8 cellular contexts compared by ENCODE assay signal in genomic region chr6:37962481-37963077, GRCh38.
DNase-seq lines count a peak whose midpoint lies in the region; ATAC-seq and TF ChIP-seq lines count a peak whose summit lies in the region.
"Not testable (repeated sequence)": the region's sequence is repeated elsewhere in the genome, so short reads cannot be mapped to it uniquely, and the experiment has no call there.

No MANE protein-coding gene starts in this region.

- H3K4me1 Mint-ChIP-seq in activated CD4-positive, alpha-beta T cell treated with anti-CD3 and anti-CD28 coated beads, Interleukin-2, amount 10 ng/mL, durations not matched to agents 24 days and 14 days: not testable (repeated sequence)
- H3K4me1 Mint-ChIP-seq in MCF 10A (ENCODE audit: insufficient read depth, unreplicated experiment): peaks cover 19% of the 10 kb centered on the region
- peaks cover 23 to 77% (median 68%) of the 10 kb centered on the region in 7 donors for H3K4me1 Mint-ChIP-seq in naive thymus-derived CD4-positive, alpha-beta T cell

- not testable (repeated sequence) for TF ChIP-seq CTCF in MCF 10A (IDR thresholded peaks at IDR 0.05; ENCODE audit: unreplicated experiment); testis (IDR thresholded peaks at IDR 0.05)

- BruUV-seq in MCF 10A (replicated peaks; lab: Mats Ljungman, UMichigan): not testable (repeated sequence)

- not testable (repeated sequence) for H3K9me3 ChIP-seq in naive thymus-derived CD4-positive, alpha-beta T cell (ENCODE audit: control insufficient read depth in 2 of 3, low read length in 3 of 3); testis

- peaks cover 20% of the 10 kb centered on the region for H3K36me3 Mint-ChIP-seq in activated CD4-positive, alpha-beta T cell treated with anti-CD3 and anti-CD28 coated beads, Interleukin-2, amount 10 ng/mL, durations not matched to agents 24 days and 14 days (ENCODE audit: low read depth)
- not testable (repeated sequence) for H3K36me3 Mint-ChIP-seq in MCF 10A (ENCODE audit: insufficient read depth, unreplicated experiment)
- H3K36me3 Mint-ChIP-seq in naive thymus-derived CD4-positive, alpha-beta T cell: peaks cover 0 to 47% (median 31%) of the 10 kb centered on the region in 5 donors

- H3K36me3 ChIP-seq in naive thymus-derived CD4-positive, alpha-beta T cell (ENCODE audit: control insufficient read depth in 2 of 3, insufficient read depth in 3 of 3, low read length in 3 of 3); testis (ENCODE audit: low read depth, missing control alignments): not testable (repeated sequence)

- ATAC-seq in naive thymus-derived CD4-positive, alpha-beta T cell: not testable (repeated sequence)

- POLR2A ChIA-PET in MCF 10A (lab: Yijun Ruan, JAX): not testable (repeated sequence)
- POLR2A ChIA-PET in naive thymus-derived CD4-positive, alpha-beta T cell (lab: Charles Lee): interaction anchor here (1.0 kb wide), 1 partner anchor 81 kb away, joined by 3 read pairs; no protein-coding TSS in a partner anchor

- CTCF ChIA-PET in MCF 10A (lab: Yijun Ruan, JAX): interaction anchor here (0.9 to 1.0 kb wide), 2 partner anchors 103 to 171 kb away, joined by 3 to 5 read pairs; no protein-coding TSS in a partner anchor
- CTCF ChIA-PET in naive thymus-derived CD4-positive, alpha-beta T cell (lab: Charles Lee): not testable (repeated sequence)

- not testable (repeated sequence) for H3K4me3 ChIP-seq in Jurkat, Clone E6-1 (ENCODE audit: low read length); naive thymus-derived CD4-positive, alpha-beta T cell (ENCODE audit: low read length); testis

- not testable (repeated sequence) for H3K9me3 Mint-ChIP-seq in activated CD4-positive, alpha-beta T cell treated with anti-CD3 and anti-CD28 coated beads, Interleukin-2, amount 10 ng/mL, durations not matched to agents 24 days and 14 days
- peaks cover 10% of the 10 kb centered on the region for H3K9me3 Mint-ChIP-seq in MCF 10A (ENCODE audit: unreplicated experiment)
- peaks cover 0 to 24% (median 6%) of the 10 kb centered on the region in 11 donors for H3K9me3 Mint-ChIP-seq in naive thymus-derived CD4-positive, alpha-beta T cell

- intact Hi-C loops in activated CD4-positive, alpha-beta T cell treated with anti-CD3 and anti-CD28 coated beads, Interleukin-2, amount 10 ng/mL, durations not matched to agents 24 days and 14 days (cut with micrococcal nuclease); MCF 10A (cut with micrococcal nuclease); naive thymus-derived CD4-positive, alpha-beta T cell (cut with micrococcal nuclease); testis (cut with DNase I; ENCODE audit: low total_unique reads): not testable (repeated sequence)

- not testable (repeated sequence) for H3K27me3 ChIP-seq in naive thymus-derived CD4-positive, alpha-beta T cell (ENCODE audit: control insufficient read depth in 2 of 2, insufficient read depth in 2 of 2, low read length in 2 of 2); testis

- not testable (repeated sequence) for H3K4me1 ChIP-seq in naive thymus-derived CD4-positive, alpha-beta T cell (ENCODE audit: control insufficient read depth in 2 of 2, insufficient read depth in 2 of 2, low read length in 2 of 2); testis

- 84 to 86% methylated on average over 16 to 17 of the region's 17 CpGs for WGBS in testis, 2 donors

- not testable (repeated sequence) for H3K27ac ChIP-seq in naive thymus-derived CD4-positive, alpha-beta T cell (ENCODE audit: low read depth, low read length); testis

- peak; percentile 85 for DNase-seq in Jurkat, Clone E6-1 (ENCODE audit: low read depth, low spot score)
- peak; percentile 64 for DNase-seq in activated CD4-positive, alpha-beta T cell treated with anti-CD3 and anti-CD28 coated beads, Interleukin-2, amount 10 ng/mL, durations not matched to agents 24 days and 14 days
- peak; percentile 36 for DNase-seq in activated CD8-positive, alpha-beta memory T cell treated with anti-CD3 and anti-CD28 coated beads, Interleukin-2, amount 50 U/mL, for 4 hours
- DNase-seq in activated gamma-delta T cell treated with anti-CD3 and anti-CD28 coated beads, Interleukin-2, amount 50 U/mL, for 16 hours (ENCODE audit: low read depth): peak; percentile 11
- not testable (repeated sequence) for DNase-seq in MCF 10A (ENCODE audit: unreplicated experiment)
- peak in 7 of 9 donors; percentile 5 to 41 (median 25) for DNase-seq in naive thymus-derived CD4-positive, alpha-beta T cell
- peak; percentile 3 for DNase-seq in stimulated activated CD8-positive, alpha-beta memory T cell treated with anti-CD3 and anti-CD28 coated beads, Interleukin-4, amount 100 ng/mL, for 24 hours (ENCODE audit: low read depth)
- peak; percentile 48 for DNase-seq in testis

- not testable (repeated sequence) for H3K4me3 Mint-ChIP-seq in activated CD4-positive, alpha-beta T cell treated with anti-CD3 and anti-CD28 coated beads, Interleukin-2, amount 10 ng/mL, durations not matched to agents 24 days and 14 days; MCF 10A (ENCODE audit: unreplicated experiment)
- peak overlapping the region in 9 of 10 donors; percentile 7 to 79 (median 46) for H3K4me3 Mint-ChIP-seq in naive thymus-derived CD4-positive, alpha-beta T cell

- not testable (repeated sequence) for H3K27ac Mint-ChIP-seq in activated CD4-positive, alpha-beta T cell treated with anti-CD3 and anti-CD28 coated beads, Interleukin-2, amount 10 ng/mL, durations not matched to agents 24 days and 14 days
- H3K27ac Mint-ChIP-seq in MCF 10A (ENCODE audit: low read depth, unreplicated experiment): peak overlapping the region; percentile 6
- H3K27ac Mint-ChIP-seq in naive thymus-derived CD4-positive, alpha-beta T cell: peak overlapping the region in 7 of 9 donors; percentile 1 to 67 (median 28)

- not testable (repeated sequence) for TF ChIP-seq POLR2A in testis (IDR thresholded peaks at IDR 0.05)

- not testable (repeated sequence) for H3K27me3 Mint-ChIP-seq in activated CD4-positive, alpha-beta T cell treated with anti-CD3 and anti-CD28 coated beads, Interleukin-2, amount 10 ng/mL, durations not matched to agents 24 days and 14 days; MCF 10A (ENCODE audit: insufficient read depth, unreplicated experiment); naive thymus-derived CD4-positive, alpha-beta T cell
